21 cellular contexts compared by ENCODE assay signal in genomic region chr2:198731842-198732421, GRCh38.
"Had no signal": no experiment of that assay in that cellular context is flagged by ENCODE, and none has a peak within 500 bp of the region (broad histone marks: within the 10 kb centered on the region; RNA-seq: fewer than 3 reads in every experiment).

No MANE protein-coding gene starts in this region.

- H3K4me1 Mint-ChIP-seq: activated naive CD8-positive, alpha-beta T cell treated with anti-CD3 and anti-CD28 coated beads for 36 hours; activated T-helper 17 cell treated with anti-CD3 and anti-CD28 coated beads, Interleukin-2, amount 50 U/mL, for 72 hours; central memory CD8-positive, alpha-beta T cell; memory B cell had no signal

- H3K27me3 Mint-ChIP-seq: activated CD8-positive, alpha-beta T cell treated with anti-CD3 and anti-CD28 coated beads for 36 hours; activated naive CD8-positive, alpha-beta T cell treated with anti-CD3 and anti-CD28 coated beads for 36 hours; brain; central memory CD8-positive, alpha-beta T cell; memory B cell had no signal

- H3K36me3 ChIP-seq: colonic mucosa, heart right ventricle, prostate gland, right atrium auricular region, thyroid gland had no signal

- H3K4me1 ChIP-seq: colonic mucosa, heart right ventricle, prostate gland, right atrium auricular region, thyroid gland had no signal

- H3K9me3 Mint-ChIP-seq: activated CD8-positive, alpha-beta T cell treated with anti-CD3 and anti-CD28 coated beads for 36 hours; activated naive CD8-positive, alpha-beta T cell treated with anti-CD3 and anti-CD28 coated beads for 36 hours; memory B cell; neural crest cell had no signal

- H3K27ac ChIP-seq: colonic mucosa, heart right ventricle, prostate gland, right atrium auricular region, thyroid gland had no signal

- H3K4me3 ChIP-seq: colonic mucosa, heart right ventricle, prostate gland, right atrium auricular region, thyroid gland had no signal

- H3K4me3 Mint-ChIP-seq: activated CD8-positive, alpha-beta T cell treated with anti-CD3 and anti-CD28 coated beads for 36 hours; activated naive CD8-positive, alpha-beta T cell treated with anti-CD3 and anti-CD28 coated beads for 36 hours; activated T-helper 17 cell treated with anti-CD3 and anti-CD28 coated beads, Interleukin-2, amount 50 U/mL, for 72 hours; brain; central memory CD8-positive, alpha-beta T cell; memory B cell; neural crest cell had no signal

- H3K27me3 ChIP-seq: colonic mucosa, right atrium auricular region, thyroid gland had no signal

- H3K9me3 ChIP-seq: colonic mucosa, heart right ventricle, prostate gland, right atrium auricular region, thyroid gland had no signal

- DNase-seq: activated CD4-positive, alpha-beta T cell treated with anti-CD3 and anti-CD28 coated beads for 48 hours; activated CD4-positive, CD25-positive, alpha-beta regulatory T cell; activated CD8-positive, alpha-beta T cell treated with anti-CD3 and anti-CD28 coated beads for 36 hours; activated naive CD4-positive, alpha-beta T cell; activated naive CD8-positive, alpha-beta T cell treated with anti-CD3 and anti-CD28 coated beads for 36 hours; activated T-cell treated with anti-CD3 and anti-CD28 coated beads, Interleukin-2, amount 50 U/mL, for 1 hour; amniotic stem cell; colonic mucosa; erythroblast; heart right ventricle; stimulated activated CD4-positive, alpha-beta T cell treated with anti-CD3 and anti-CD28 coated beads, Interleukin-2, amount 100 ng/mL, for 24 hours; stimulated activated naive CD4-positive, alpha-beta T cell treated with Interleukin-2 at 50 U/mL for 16 hours; T-helper 9 cell; thyroid gland had no signal

- H3K36me3 Mint-ChIP-seq: activated naive CD8-positive, alpha-beta T cell treated with anti-CD3 and anti-CD28 coated beads for 36 hours; brain; memory B cell had no signal

- H3K27ac Mint-ChIP-seq: activated CD8-positive, alpha-beta T cell treated with anti-CD3 and anti-CD28 coated beads for 36 hours; activated naive CD8-positive, alpha-beta T cell treated with anti-CD3 and anti-CD28 coated beads for 36 hours; activated T-helper 17 cell treated with anti-CD3 and anti-CD28 coated beads, Interleukin-2, amount 50 U/mL, for 72 hours; brain; memory B cell had no signal

- ATAC-seq: activated CD8-positive, alpha-beta T cell treated with anti-CD3 and anti-CD28 coated beads for 36 hours; activated T-helper 17 cell treated with anti-CD3 and anti-CD28 coated beads, Interleukin-2, amount 50 U/mL, for 72 hours; heart right ventricle had no signal
